ENCODE assay signal across 1 cellular context in the genomic region with DNA sequence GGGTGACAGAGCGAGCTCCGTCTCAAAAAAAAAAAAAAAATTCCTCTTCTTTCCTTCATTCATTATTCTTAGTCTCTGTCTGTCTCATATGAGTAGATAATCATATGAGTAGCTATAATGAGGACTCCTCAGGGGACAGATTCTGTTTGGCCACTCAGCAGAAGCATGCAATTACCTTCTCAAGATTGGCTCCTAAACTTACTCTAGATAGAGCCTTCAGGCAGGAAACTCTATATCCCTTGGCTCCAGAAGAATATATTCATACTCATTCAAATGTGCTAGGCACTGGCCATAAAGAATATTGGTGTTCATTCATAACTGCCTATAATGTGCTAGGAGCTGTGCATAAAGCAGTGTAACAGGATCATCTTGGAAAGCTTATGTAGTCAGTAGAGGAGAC.
TF ChIP-seq lines count a peak whose summit lies in the region.

No MANE protein-coding gene starts in this region.

TF ChIP-seq in IMR-90, 13 proteins besides CTCF, POLR2A, EP300 and RAD21:
- TF ChIP-seq, protein P1, sequence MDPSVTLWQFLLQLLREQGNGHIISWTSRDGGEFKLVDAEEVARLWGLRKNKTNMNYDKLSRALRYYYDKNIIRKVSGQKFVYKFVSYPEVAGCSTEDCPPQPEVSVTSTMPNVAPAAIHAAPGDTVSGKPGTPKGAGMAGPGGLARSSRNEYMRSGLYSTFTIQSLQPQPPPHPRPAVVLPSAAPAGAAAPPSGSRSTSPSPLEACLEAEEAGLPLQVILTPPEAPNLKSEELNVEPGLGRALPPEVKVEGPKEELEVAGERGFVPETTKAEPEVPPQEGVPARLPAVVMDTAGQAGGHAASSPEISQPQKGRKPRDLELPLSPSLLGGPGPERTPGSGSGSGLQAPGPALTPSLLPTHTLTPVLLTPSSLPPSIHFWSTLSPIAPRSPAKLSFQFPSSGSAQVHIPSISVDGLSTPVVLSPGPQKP (IDR thresholded peaks at IDR 0.05; ENCODE audit: borderline replicate concordance, low read depth, low read length) = no peak
- TF ChIP-seq BHLHE40 (IDR thresholded peaks at IDR 0.05; ENCODE audit: low read depth, low read length) = no peak
- TF ChIP-seq USF2 (IDR thresholded peaks at IDR 0.05; ENCODE audit: low read depth, low read length) = no peak
- TF ChIP-seq NFE2L2 (IDR thresholded peaks at IDR 0.05; ENCODE audit: low read depth, low read length) = no peak
- no peak for TF ChIP-seq RFX5 (IDR thresholded peaks at IDR 0.05; ENCODE audit: low read depth, low read length)
- TF ChIP-seq MAZ (IDR thresholded peaks at IDR 0.05; ENCODE audit: borderline replicate concordance, low read depth, low read length) = no peak
- no peak for TF ChIP-seq RCOR1 (IDR thresholded peaks at IDR 0.05; ENCODE audit: insufficient replicate concordance, low read length)
- no peak for TF ChIP-seq SMC3 (IDR thresholded peaks at IDR 0.05; ENCODE audit: low read depth, low read length)
- TF ChIP-seq MXI1 (IDR thresholded peaks at IDR 0.05; ENCODE audit: borderline replicate concordance, low read depth, low read length) = no peak
- TF ChIP-seq CEBPB (IDR thresholded peaks at IDR 0.05; ENCODE audit: low read depth, low read length) = no peak
